Comparison of ENCODE assay signal across 14 cellular contexts in genomic region chr3:87206070-87206469, GRCh38. TPM values are rescaled to one million over a fixed set of nuclear protein-coding genes. Genes with fewer than 3 reads are reported as not detected.
DNase-seq lines count a peak whose midpoint lies in the region; ATAC-seq and TF ChIP-seq lines count a peak whose summit lies in the region.
"Had no signal": no experiment of that assay in that cellular context is flagged by ENCODE, and none has a peak within 500 bp of the region (broad histone marks: within the 10 kb centered on the region; RNA-seq: fewer than 3 reads in every experiment).

No MANE protein-coding gene starts in this region.

- H3K4me3 Mint-ChIP-seq in activated T-cell treated with anti-CD3 and anti-CD28 coated beads, Interleukin-2, amount 50 U/mL, for 4 hours = no peak overlapping the region
- no peak overlapping the region for H3K4me3 Mint-ChIP-seq in glutamatergic neuron (ENCODE audit: unreplicated experiment)
- H3K4me3 Mint-ChIP-seq: brain had no signal

- no peak for DNase-seq in activated T-cell treated with anti-CD3 and anti-CD28 coated beads, Interleukin-2, amount 50 U/mL, for 4 hours
- no peak for DNase-seq in activated T-cell treated with anti-CD3 and anti-CD28 coated beads, Interleukin-2, amount 50 U/mL, for 1 hour
- DNase-seq in RWPE1 (ENCODE audit: low spot score) (peak; percentile 71), fibroblast of the aortic adventitia (ENCODE audit: low read depth) (peak; percentile 85), stromal cell of bone marrow (ENCODE audit: low read depth) (peak; percentile 25), glutamatergic neuron (no peak), NCI-H146 (lab: John Stamatoyannopoulos, UW) (no peak), GM10248 (ENCODE audit: extremely low spot score) (no peak)
- DNase-seq: activated CD8-positive, alpha-beta memory T cell treated with anti-CD3 and anti-CD28 coated beads, Interleukin-2, amount 50 U/mL, for 48 hours; NCI-H1436; sigmoid colon had no signal

- no peak for TF ChIP-seq CTCF in RWPE1 (conservative IDR thresholded peaks at IDR 0.05; ENCODE audit: low read depth)
- TF ChIP-seq CTCF in fibroblast of the aortic adventitia (IDR thresholded peaks at IDR 0.05; ENCODE audit: insufficient read depth, low read length) = no peak
- TF ChIP-seq CTCF in glutamatergic neuron (IDR thresholded peaks at IDR 0.05; ENCODE audit: partially characterized antibody, unreplicated experiment) = no peak
- no peak for TF ChIP-seq CTCF in GM10248 (IDR thresholded peaks at IDR 0.05; ENCODE audit: control extremely low read depth, extremely low read depth, low read depth, missing control alignments)

- no peak overlapping the region for H3K27ac Mint-ChIP-seq in glutamatergic neuron (ENCODE audit: unreplicated experiment)

- H3K9me3 Mint-ChIP-seq in activated T-cell treated with anti-CD3 and anti-CD28 coated beads, Interleukin-2, amount 50 U/mL, for 4 hours = no peaks in the 10 kb centered on the region
- H3K9me3 Mint-ChIP-seq in glutamatergic neuron (ENCODE audit: unreplicated experiment) = peaks cover 6% of the 10 kb centered on the region
- H3K9me3 Mint-ChIP-seq: brain had no signal

- CTCF ChIA-PET in RWPE1 (lab: Yijun Ruan, JAX) (no interaction called here), GM10248 (lab: Yijun Ruan, JAX) (no interaction called here)

- no peak overlapping the region for H3K27ac ChIP-seq in RWPE1
- H3K27ac ChIP-seq: BLaER1, HL-60, sigmoid colon had no signal

- H3K36me3 Mint-ChIP-seq in activated T-cell treated with anti-CD3 and anti-CD28 coated beads, Interleukin-2, amount 50 U/mL, for 4 hours (ENCODE audit: insufficient read depth) = no peaks in the 10 kb centered on the region
- no peaks in the 10 kb centered on the region for H3K36me3 Mint-ChIP-seq in glutamatergic neuron (ENCODE audit: unreplicated experiment)
- H3K36me3 Mint-ChIP-seq: brain had no signal

- POLR2A ChIA-PET in RWPE1 (lab: Yijun Ruan, JAX; ENCODE audit: low non-redundant PET) (no interaction called here), GM10248 (lab: Yijun Ruan, JAX) (no interaction called here)

- H3K4me1 Mint-ChIP-seq in activated T-cell treated with anti-CD3 and anti-CD28 coated beads, Interleukin-2, amount 50 U/mL, for 4 hours (ENCODE audit: low read depth) = no peaks in the 10 kb centered on the region
- H3K4me1 Mint-ChIP-seq in glutamatergic neuron (ENCODE audit: low read depth, unreplicated experiment) = peaks cover 12% of the 10 kb centered on the region

- no peak overlapping the region for H3K4me3 ChIP-seq in fibroblast of the aortic adventitia (ENCODE audit: low read depth, low read length)
- H3K4me3 ChIP-seq: BLaER1, sigmoid colon had no signal

- H3K27me3 Mint-ChIP-seq in activated T-cell treated with anti-CD3 and anti-CD28 coated beads, Interleukin-2, amount 50 U/mL, for 4 hours (ENCODE audit: low read depth) = peaks cover 12% of the 10 kb centered on the region
- H3K27me3 Mint-ChIP-seq in glutamatergic neuron (ENCODE audit: unreplicated experiment) = peaks cover 2% of the 10 kb centered on the region
- H3K27me3 Mint-ChIP-seq: brain had no signal

- peak; percentile 63 to 71 for ATAC-seq in activated T-cell treated with anti-CD3 and anti-CD28 coated beads, Interleukin-2, amount 50 U/mL, for 4 hours

RNA-seq across cellular contexts. Expression of gene CHMP2B, which starts 21.0 kb away (rescaled TPM):
- total RNA-seq in activated T-cell treated with anti-CD3 and anti-CD28 coated beads, Interleukin-2, amount 50 U/mL, for 4 hours = 10 to 100 TPM; 32.4 to 40.0 (median 38.1) TPM
- total RNA-seq in fibroblast of the aortic adventitia (ENCODE audit: low replicate concordance) = 48.1 and 60.5 TPM in 2 replicates
- total RNA-seq in glutamatergic neuron (ENCODE audit: unreplicated experiment) = 7.2 TPM

Comparison
In these comparisons a context has a peak if more than half of its experiments do, and no peak if none do; other contexts are left out.
1. DNase-seq: peak in RWPE1 (single experiment), fibroblast of the aortic adventitia (single experiment) and stromal cell of bone marrow (single experiment); none in activated T-cell treated with anti-CD3 and anti-CD28 coated beads, Interleukin-2, amount 50 U/mL, for 4 hours (single experiment), activated T-cell treated with anti-CD3 and anti-CD28 coated beads, Interleukin-2, amount 50 U/mL, for 1 hour (single experiment), glutamatergic neuron (single experiment), NCI-H146 (single experiment) and GM10248 (single experiment).